18 cellular contexts compared by ENCODE assay signal in the genomic region with DNA sequence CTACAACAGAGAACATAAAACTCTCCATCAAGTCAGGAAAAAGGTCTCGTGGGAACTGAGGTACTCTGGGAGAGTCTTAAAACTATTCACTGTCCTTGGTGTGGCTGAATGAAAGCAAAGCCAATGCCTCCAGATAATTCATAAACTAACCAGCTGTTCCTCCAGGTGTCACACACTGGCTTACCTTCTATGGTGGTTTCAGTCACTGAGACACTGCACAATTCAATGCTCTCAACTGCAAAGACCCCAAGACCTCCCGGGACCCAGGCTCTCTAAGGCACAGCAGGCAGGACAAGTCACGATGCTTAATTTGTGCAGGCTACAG.
DNase-seq lines count a peak whose midpoint lies in the region; ATAC-seq and TF ChIP-seq lines count a peak whose summit lies in the region.
"Had no signal": no experiment of that assay in that cellular context is flagged by ENCODE, and none has a peak within 500 bp of the region (broad histone marks: within the 10 kb centered on the region; RNA-seq: fewer than 3 reads in every experiment).

No MANE protein-coding gene starts in this region.

- H3K9me3 ChIP-seq in neutrophil, result no peaks in the 10 kb centered on the region
- H3K9me3 ChIP-seq in vagina, result no peaks in the 10 kb centered on the region
- H3K9me3 ChIP-seq: body of pancreas, Peyer's patch, upper lobe of right lung had no signal

- H3K27me3 Mint-ChIP-seq in activated naive CD8-positive, alpha-beta T cell, result no peaks in the 10 kb centered on the region
- H3K27me3 Mint-ChIP-seq in activated naive CD8-positive, alpha-beta T cell treated with anti-CD3 and anti-CD28 coated beads for 36 hours, result no peaks in the 10 kb centered on the region
- H3K27me3 Mint-ChIP-seq in effector memory CD8-positive, alpha-beta T cell, result no peaks in the 10 kb centered on the region
- H3K27me3 Mint-ChIP-seq: activated naive CD4-positive, alpha-beta T cell treated with anti-CD3 and anti-CD28 coated beads, Interleukin-2, amount 10 ng/mL, durations not matched to agents 7 days and 5 days; CD4-positive, CD25-positive, alpha-beta regulatory T cell had no signal

- TF ChIP-seq POLR2A in vagina (IDR thresholded peaks at IDR 0.05), result no peak

- no peaks in the 10 kb centered on the region for H3K27me3 ChIP-seq in neutrophil
- H3K27me3 ChIP-seq in vagina, result no peaks in the 10 kb centered on the region
- H3K27me3 ChIP-seq: body of pancreas, Peyer's patch, upper lobe of right lung had no signal

- ATAC-seq in effector memory CD8-positive, alpha-beta T cell (replicated peaks), result no peak

- H3K4me1 ChIP-seq in neutrophil (ENCODE audit: control insufficient read depth in 1 of 2, insufficient read depth in 1 of 2, low read depth in 1 of 2, low read length in 1 of 2) (peaks cover 7 to 14% of the 10 kb centered on the region in 2 experiments), vagina (peaks cover 53% of the 10 kb centered on the region)

- H3K27ac Mint-ChIP-seq in activated naive CD8-positive, alpha-beta T cell, result peak overlapping the region; percentile 52
- no peak overlapping the region for H3K27ac Mint-ChIP-seq in activated naive CD8-positive, alpha-beta T cell treated with anti-CD3 and anti-CD28 coated beads for 36 hours
- H3K27ac Mint-ChIP-seq in effector memory CD8-positive, alpha-beta T cell, result peak overlapping the region; percentile 8 to 81
- H3K27ac Mint-ChIP-seq: activated naive CD4-positive, alpha-beta T cell treated with anti-CD3 and anti-CD28 coated beads, Interleukin-2, amount 10 ng/mL, durations not matched to agents 7 days and 5 days had no signal

- H3K4me3 ChIP-seq in neutrophil (ENCODE audit: low read depth in 1 of 2, low read length in 1 of 2), result no peak overlapping the region
- H3K4me3 ChIP-seq in vagina, result no peak overlapping the region
- H3K4me3 ChIP-seq: body of pancreas, Peyer's patch, upper lobe of right lung had no signal

- H3K36me3 ChIP-seq in neutrophil, result peaks cover 7% of the 10 kb centered on the region
- no peaks in the 10 kb centered on the region for H3K36me3 ChIP-seq in vagina
- H3K36me3 ChIP-seq: Peyer's patch, upper lobe of right lung had no signal

- H3K4me1 Mint-ChIP-seq in activated naive CD8-positive, alpha-beta T cell (ENCODE audit: low read depth), result peaks cover 3% of the 10 kb centered on the region
- peaks cover 3% of the 10 kb centered on the region for H3K4me1 Mint-ChIP-seq in activated naive CD8-positive, alpha-beta T cell treated with anti-CD3 and anti-CD28 coated beads for 36 hours
- H3K4me1 Mint-ChIP-seq in effector memory CD8-positive, alpha-beta T cell (ENCODE audit: low read depth in 2 of 2), result peaks cover 1 to 13% of the 10 kb centered on the region in 2 donors
- H3K4me1 Mint-ChIP-seq: activated naive CD4-positive, alpha-beta T cell treated with anti-CD3 and anti-CD28 coated beads, Interleukin-2, amount 10 ng/mL, durations not matched to agents 7 days and 5 days had no signal

- intact Hi-C loops in vagina (cut with DNase I), result loop anchor here (5.0 to 10.0 kb wide), 2 partner anchors 68 to 166 kb away; no protein-coding TSS in a partner anchor

- H3K27ac ChIP-seq in neutrophil (peak overlapping the region; percentile 1), vagina (peak overlapping the region; percentile 65)
- H3K27ac ChIP-seq: body of pancreas, parathyroid adenoma, upper lobe of right lung had no signal

- TF ChIP-seq CTCF in neutrophil (IDR thresholded peaks at IDR 0.05) (no peak), vagina (IDR thresholded peaks at IDR 0.05) (no peak)

- peaks cover 6% of the 10 kb centered on the region for H3K36me3 Mint-ChIP-seq in activated naive CD8-positive, alpha-beta T cell
- no peaks in the 10 kb centered on the region for H3K36me3 Mint-ChIP-seq in activated naive CD8-positive, alpha-beta T cell treated with anti-CD3 and anti-CD28 coated beads for 36 hours
- peaks cover 5% of the 10 kb centered on the region for H3K36me3 Mint-ChIP-seq in effector memory CD8-positive, alpha-beta T cell (ENCODE audit: insufficient read depth)

- no peak overlapping the region for H3K4me3 Mint-ChIP-seq in activated naive CD8-positive, alpha-beta T cell
- no peak overlapping the region for H3K4me3 Mint-ChIP-seq in activated naive CD8-positive, alpha-beta T cell treated with anti-CD3 and anti-CD28 coated beads for 36 hours
- no peak overlapping the region for H3K4me3 Mint-ChIP-seq in effector memory CD8-positive, alpha-beta T cell
- H3K4me3 Mint-ChIP-seq: activated naive CD4-positive, alpha-beta T cell treated with anti-CD3 and anti-CD28 coated beads, Interleukin-2, amount 10 ng/mL, durations not matched to agents 7 days and 5 days; CD4-positive, CD25-positive, alpha-beta regulatory T cell had no signal

- no peak for DNase-seq in activated naive CD8-positive, alpha-beta T cell treated with anti-CD3 and anti-CD28 coated beads for 36 hours
- DNase-seq in effector memory CD8-positive, alpha-beta T cell, result no peak
- DNase-seq in vagina (ENCODE audit: extremely low spot score in 2 of 2) (no peak), retina (no peak), HCEC 1CT (no peak)
- no peak for DNase-seq in activated T-cell treated with anti-CD3 and anti-CD28 coated beads, Interleukin-2, amount 50 U/mL, for 1 hour
- DNase-seq: activated CD4-positive, alpha-beta T cell treated with anti-CD3 and anti-CD28 coated beads, Interleukin-2, amount 50 U/mL, for 4 hours; activated naive CD4-positive, alpha-beta T cell treated with anti-CD3 and anti-CD28 coated beads, Interleukin-2, amount 10 ng/mL, durations not matched to agents 7 days and 5 days; activated T-cell treated with anti-CD3 and anti-CD28 coated beads for 4 hours; CD4-positive, CD25-positive, alpha-beta regulatory T cell; DMS79; NCI-H1417 treated with DMSO at 0.1 percent for 48 hours had no signal

- H3K9me3 Mint-ChIP-seq in activated naive CD8-positive, alpha-beta T cell (ENCODE audit: low read depth), result no peaks in the 10 kb centered on the region
- H3K9me3 Mint-ChIP-seq in activated naive CD8-positive, alpha-beta T cell treated with anti-CD3 and anti-CD28 coated beads for 36 hours, result no peaks in the 10 kb centered on the region
- no peaks in the 10 kb centered on the region for H3K9me3 Mint-ChIP-seq in effector memory CD8-positive, alpha-beta T cell
- H3K9me3 Mint-ChIP-seq: activated naive CD4-positive, alpha-beta T cell treated with anti-CD3 and anti-CD28 coated beads, Interleukin-2, amount 10 ng/mL, durations not matched to agents 7 days and 5 days; CD4-positive, CD25-positive, alpha-beta regulatory T cell had no signal
